In the genomic region with DNA sequence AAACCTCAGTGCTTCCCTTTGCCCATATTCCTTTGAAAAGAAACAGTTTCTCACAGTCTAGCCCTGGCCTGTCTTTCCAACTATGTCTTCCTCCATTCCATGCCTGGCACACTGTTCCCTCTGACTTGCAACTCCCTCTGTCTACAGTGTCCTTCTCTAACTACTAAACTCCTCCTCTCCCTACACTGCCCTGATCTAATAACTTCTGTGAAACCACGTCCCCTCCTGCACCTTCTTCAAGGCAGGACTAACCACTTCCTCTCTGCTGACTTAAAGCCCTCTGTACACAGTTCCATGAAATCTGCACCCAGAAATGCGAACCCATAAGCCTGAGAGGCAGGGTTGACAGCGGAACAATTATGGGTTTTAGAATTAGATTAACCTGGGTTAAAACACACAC, we compare ENCODE assay signal across 8 cellular contexts.
DNase-seq lines count a peak whose midpoint lies in the region; ATAC-seq and TF ChIP-seq lines count a peak whose summit lies in the region.

No MANE protein-coding gene starts in this region.

- DNase-seq in activated effector memory CD4-positive, alpha-beta T cell treated with anti-CD3 and anti-CD28 coated beads, Interleukin-2, amount 50 U/mL, for 16 hours = peak; percentile 69
- peak; percentile 2 for DNase-seq in stimulated activated CD8-positive, alpha-beta memory T cell treated with anti-CD3 and anti-CD28 coated beads, Interleukin-4, amount 100 ng/mL, for 24 hours (ENCODE audit: low read depth)
- DNase-seq in HuH-7 (ENCODE audit: low spot score) = no peak
- DNase-seq in NCI-H526 (lab: John Stamatoyannopoulos, UW) = no peak
- no peak for DNase-seq in NCI-H1417 (lab: John Stamatoyannopoulos, UW)

- no peaks in the 10 kb centered on the region for H3K79me2 ChIP-seq in Loucy (ENCODE audit: insufficient read depth, low read length)

- no peaks in the 10 kb centered on the region for H3K27me3 ChIP-seq in Loucy (ENCODE audit: insufficient read depth, low read length, poor library complexity, severe bottlenecking)

- peak overlapping the region; percentile 55 for H3K4me2 ChIP-seq in Loucy (ENCODE audit: low read depth, low read length, poor library complexity, severe bottlenecking)

- H2AFZ ChIP-seq in Loucy (ENCODE audit: low read length) = peak overlapping the region; percentile 44

- peak overlapping the region; percentile 25 for H3K4me3 ChIP-seq in Loucy (ENCODE audit: low read length, poor library complexity, severe bottlenecking)

- no peaks in the 10 kb centered on the region for H3K36me3 ChIP-seq in Loucy (ENCODE audit: insufficient read depth, low read length)

- no peaks in the 10 kb centered on the region for H4K20me1 ChIP-seq in Loucy (ENCODE audit: insufficient read depth, low read length, poor library complexity, severe bottlenecking)

- TF ChIP-seq CTCF in Loucy (conservative IDR thresholded peaks at IDR 0.05; ENCODE audit: low read length) = no peak

- peaks cover 19% of the 10 kb centered on the region for H3K4me1 ChIP-seq in Loucy (ENCODE audit: insufficient read depth, low read length, poor library complexity, severe bottlenecking)

- no peaks in the 10 kb centered on the region for H3K9me3 ChIP-seq in Loucy (ENCODE audit: insufficient read depth, low read depth, low read length)

- peak overlapping the region; percentile 3 for H3K9ac ChIP-seq in Loucy (ENCODE audit: low read depth, low read length, poor library complexity, severe bottlenecking)

- no peaks in the 10 kb centered on the region for H3F3A ChIP-seq in Loucy (ENCODE audit: low read depth)

- H3K9me2 ChIP-seq in Loucy (replicated peaks; ENCODE audit: low read depth, low read length) = no peaks in the 10 kb centered on the region

- ATAC-seq in GM18517 (IDR thresholded peaks at IDR 0.05; ENCODE audit: unreplicated experiment) = peak; percentile 83
- ATAC-seq in GM21723 (IDR thresholded peaks at IDR 0.05; ENCODE audit: unreplicated experiment) = peak; percentile 96

Comparison
In these comparisons a context has a peak if more than half of its experiments do, and no peak if none do; other contexts are left out.
1. DNase-seq: peak in activated effector memory CD4-positive, alpha-beta T cell treated with anti-CD3 and anti-CD28 coated beads, Interleukin-2, amount 50 U/mL, for 16 hours (single experiment) and stimulated activated CD8-positive, alpha-beta memory T cell treated with anti-CD3 and anti-CD28 coated beads, Interleukin-4, amount 100 ng/mL, for 24 hours (single experiment); none in HuH-7 (single experiment), NCI-H526 (0 of 2) and NCI-H1417 (0 of 3).